ENCODE assay signal across 1 cellular context in the genomic region with DNA sequence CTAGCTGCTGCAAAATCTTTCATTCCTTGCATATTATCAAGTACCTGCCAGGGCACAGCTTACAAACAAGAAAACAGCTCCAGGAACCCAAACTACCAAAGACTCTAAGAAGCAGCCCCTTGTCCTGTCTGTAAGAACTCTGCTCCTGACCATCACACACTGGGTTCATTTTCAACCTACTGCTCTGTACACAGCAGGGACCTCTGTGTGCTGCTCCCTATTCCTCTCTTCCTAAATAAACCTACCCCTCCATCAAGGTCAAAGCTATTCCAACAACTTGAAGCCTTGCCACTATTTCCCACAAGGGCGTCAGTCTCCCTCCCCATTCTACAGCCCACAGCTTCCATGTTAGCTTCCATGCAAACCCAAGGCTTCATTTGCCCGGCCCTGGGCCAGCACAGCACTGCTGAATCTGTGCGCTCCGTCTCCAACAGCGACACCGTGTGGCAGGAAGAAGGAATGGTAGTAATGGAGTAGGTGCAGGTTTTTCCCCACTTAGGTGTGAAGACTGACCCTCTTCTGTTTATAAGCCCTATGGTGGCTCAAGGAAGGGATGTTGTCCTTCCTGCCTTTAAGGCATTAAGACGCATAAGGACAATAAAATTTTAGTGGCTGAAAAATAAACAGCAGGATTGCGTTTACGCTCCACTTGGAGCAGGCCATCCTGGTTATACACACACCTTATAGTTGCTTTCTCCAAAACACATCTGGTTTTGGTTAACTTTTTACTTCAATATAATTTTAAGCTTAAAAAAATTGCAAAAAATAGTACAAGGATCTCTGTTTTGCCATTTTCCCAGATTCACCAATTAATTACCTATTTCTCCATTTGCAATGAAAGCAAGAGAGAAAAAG.
TF ChIP-seq lines count a peak whose summit lies in the region.

No MANE protein-coding gene starts in this region.

TF ChIP-seq in GM23338, 12 proteins besides CTCF, POLR2A, EP300 and RAD21 (continued from another document):
- TF ChIP-seq, protein P1, sequence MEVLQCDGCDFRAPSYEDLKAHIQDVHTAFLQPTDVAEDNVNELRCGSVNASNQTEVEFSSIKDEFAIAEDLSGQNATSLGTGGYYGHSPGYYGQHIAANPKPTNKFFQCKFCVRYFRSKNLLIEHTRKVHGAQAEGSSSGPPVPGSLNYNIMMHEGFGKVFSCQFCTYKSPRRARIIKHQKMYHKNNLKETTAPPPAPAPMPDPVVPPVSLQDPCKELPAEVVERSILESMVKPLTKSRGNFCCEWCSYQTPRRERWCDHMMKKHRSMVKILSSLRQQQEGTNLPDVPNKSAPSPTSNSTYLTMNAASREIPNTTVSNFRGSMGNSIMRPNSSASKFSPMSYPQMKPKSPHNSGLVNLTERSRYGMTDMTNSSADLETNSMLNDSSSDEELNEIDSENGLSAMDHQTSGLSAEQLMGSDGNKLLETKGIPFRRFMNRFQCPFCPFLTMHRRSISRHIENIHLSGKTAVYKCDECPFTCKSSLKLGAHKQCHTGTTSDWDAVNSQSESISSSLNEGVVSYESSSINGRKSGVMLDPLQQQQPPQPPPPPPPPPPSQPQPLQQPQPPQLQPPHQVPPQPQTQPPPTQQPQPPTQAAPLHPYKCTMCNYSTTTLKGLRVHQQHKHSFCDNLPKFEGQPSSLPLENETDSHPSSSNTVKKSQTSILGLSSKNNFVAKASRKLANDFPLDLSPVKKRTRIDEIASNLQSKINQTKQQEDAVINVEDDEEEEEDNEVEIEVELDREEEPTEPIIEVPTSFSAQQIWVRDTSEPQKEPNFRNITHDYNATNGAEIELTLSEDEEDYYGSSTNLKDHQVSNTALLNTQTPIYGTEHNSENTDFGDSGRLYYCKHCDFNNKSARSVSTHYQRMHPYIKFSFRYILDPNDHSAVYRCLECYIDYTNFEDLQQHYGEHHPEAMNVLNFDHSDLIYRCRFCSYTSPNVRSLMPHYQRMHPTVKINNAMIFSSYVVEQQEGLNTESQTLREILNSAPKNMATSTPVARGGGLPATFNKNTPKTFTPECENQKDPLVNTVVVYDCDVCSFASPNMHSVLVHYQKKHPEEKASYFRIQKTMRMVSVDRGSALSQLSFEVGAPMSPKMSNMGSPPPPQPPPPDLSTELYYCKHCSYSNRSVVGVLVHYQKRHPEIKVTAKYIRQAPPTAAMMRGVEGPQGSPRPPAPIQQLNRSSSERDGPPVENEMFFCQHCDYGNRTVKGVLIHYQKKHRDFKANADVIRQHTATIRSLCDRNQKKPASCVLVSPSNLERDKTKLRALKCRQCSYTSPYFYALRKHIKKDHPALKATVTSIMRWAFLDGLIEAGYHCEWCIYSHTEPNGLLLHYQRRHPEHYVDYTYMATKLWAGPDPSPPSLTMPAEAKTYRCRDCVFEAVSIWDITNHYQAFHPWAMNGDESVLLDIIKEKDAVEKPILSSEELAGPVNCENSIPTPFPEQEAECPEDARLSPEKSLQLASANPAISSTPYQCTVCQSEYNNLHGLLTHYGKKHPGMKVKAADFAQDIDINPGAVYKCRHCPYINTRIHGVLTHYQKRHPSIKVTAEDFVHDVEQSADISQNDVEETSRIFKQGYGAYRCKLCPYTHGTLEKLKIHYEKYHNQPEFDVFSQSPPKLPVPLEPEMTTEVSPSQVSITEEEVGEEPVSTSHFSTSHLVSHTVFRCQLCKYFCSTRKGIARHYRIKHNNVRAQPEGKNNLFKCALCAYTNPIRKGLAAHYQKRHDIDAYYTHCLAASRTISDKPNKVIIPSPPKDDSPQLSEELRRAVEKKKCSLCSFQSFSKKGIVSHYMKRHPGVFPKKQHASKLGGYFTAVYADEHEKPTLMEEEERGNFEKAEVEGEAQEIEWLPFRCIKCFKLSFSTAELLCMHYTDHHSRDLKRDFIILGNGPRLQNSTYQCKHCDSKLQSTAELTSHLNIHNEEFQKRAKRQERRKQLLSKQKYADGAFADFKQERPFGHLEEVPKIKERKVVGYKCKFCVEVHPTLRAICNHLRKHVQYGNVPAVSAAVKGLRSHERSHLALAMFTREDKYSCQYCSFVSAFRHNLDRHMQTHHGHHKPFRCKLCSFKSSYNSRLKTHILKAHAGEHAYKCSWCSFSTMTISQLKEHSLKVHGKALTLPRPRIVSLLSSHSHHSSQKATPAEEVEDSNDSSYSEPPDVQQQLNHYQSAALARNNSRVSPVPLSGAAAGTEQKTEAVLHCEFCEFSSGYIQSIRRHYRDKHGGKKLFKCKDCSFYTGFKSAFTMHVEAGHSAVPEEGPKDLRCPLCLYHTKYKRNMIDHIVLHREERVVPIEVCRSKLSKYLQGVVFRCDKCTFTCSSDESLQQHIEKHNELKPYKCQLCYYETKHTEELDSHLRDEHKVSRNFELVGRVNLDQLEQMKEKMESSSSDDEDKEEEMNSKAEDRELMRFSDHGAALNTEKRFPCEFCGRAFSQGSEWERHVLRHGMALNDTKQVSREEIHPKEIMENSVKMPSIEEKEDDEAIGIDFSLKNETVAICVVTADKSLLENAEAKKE (CRISPR knock-in tag; IDR thresholded peaks at IDR 0.05): no peak
- TF ChIP-seq EZH2phosphoT487 (IDR thresholded peaks at IDR 0.05; ENCODE audit: unreplicated experiment) (no peak), JUNB (IDR thresholded peaks at IDR 0.05; ENCODE audit: unreplicated experiment) (no peak), EZH2 (IDR thresholded peaks at IDR 0.05; ENCODE audit: low read depth, unreplicated experiment) (no peak)
- TF ChIP-seq, protein P2, sequence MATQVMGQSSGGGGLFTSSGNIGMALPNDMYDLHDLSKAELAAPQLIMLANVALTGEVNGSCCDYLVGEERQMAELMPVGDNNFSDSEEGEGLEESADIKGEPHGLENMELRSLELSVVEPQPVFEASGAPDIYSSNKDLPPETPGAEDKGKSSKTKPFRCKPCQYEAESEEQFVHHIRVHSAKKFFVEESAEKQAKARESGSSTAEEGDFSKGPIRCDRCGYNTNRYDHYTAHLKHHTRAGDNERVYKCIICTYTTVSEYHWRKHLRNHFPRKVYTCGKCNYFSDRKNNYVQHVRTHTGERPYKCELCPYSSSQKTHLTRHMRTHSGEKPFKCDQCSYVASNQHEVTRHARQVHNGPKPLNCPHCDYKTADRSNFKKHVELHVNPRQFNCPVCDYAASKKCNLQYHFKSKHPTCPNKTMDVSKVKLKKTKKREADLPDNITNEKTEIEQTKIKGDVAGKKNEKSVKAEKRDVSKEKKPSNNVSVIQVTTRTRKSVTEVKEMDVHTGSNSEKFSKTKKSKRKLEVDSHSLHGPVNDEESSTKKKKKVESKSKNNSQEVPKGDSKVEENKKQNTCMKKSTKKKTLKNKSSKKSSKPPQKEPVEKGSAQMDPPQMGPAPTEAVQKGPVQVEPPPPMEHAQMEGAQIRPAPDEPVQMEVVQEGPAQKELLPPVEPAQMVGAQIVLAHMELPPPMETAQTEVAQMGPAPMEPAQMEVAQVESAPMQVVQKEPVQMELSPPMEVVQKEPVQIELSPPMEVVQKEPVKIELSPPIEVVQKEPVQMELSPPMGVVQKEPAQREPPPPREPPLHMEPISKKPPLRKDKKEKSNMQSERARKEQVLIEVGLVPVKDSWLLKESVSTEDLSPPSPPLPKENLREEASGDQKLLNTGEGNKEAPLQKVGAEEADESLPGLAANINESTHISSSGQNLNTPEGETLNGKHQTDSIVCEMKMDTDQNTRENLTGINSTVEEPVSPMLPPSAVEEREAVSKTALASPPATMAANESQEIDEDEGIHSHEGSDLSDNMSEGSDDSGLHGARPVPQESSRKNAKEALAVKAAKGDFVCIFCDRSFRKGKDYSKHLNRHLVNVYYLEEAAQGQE (IDR thresholded peaks at IDR 0.05; ENCODE audit: unreplicated experiment): no peak
